Comparison of ENCODE assay signal across 8 cellular contexts in the genomic region with DNA sequence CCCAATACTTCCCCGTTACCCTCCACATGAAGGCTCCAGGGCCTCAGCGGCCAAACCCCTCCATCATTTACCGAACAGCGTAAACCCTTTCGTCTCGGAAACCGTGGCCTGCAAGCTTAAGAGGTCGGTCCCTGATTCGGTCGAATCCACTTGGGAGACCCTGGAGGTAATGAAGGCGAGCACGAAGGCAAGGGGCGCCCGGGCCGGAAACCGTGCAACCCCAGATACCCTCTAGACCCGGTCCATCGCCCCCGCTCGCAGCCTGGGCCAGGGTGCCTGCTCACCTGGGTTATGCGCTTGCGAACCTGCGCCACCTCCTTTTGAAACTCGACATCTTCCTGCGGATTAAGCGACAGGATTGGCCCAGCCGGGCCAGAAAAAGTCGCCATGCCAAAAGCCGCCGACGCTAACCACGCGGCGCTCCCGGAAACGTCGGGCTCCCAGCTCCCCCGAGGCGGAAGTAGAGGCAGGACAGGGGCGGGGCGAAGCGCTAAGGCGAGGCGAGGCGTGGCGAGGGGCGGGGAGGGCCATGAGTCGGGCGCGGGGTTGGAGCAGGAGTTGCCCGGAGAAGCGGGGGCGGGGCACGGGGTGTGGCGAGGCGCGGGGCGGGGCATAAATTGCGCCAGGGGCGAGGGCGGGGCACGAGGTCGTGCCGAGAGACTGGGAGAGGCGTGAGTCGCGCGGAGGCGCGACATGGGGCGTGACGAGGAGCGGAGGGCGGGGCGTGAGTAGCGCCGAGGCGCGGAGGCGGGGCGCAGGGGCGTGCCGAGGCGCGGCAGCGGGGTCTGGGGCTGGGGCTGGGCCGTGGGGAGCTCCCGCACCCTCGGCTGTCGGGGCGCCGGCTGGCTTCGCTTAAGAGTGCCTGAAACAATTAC. TPM values are rescaled to one million over a fixed set of nuclear protein-coding genes. Genes with fewer than 3 reads are reported as not detected.
DNase-seq lines count a peak whose midpoint lies in the region; ATAC-seq and TF ChIP-seq lines count a peak whose summit lies in the region.

TSS of gene NIFK (minus strand) at position 414 of the 875 bp plus-strand sequence. CDS start at position 389, 25 bp downstream.

- H3K4me1 ChIP-seq in OCI-LY3 (ENCODE audit: low read length) = peaks cover 13% of the 10 kb centered on the region

- H3K9ac ChIP-seq in OCI-LY3 (ENCODE audit: low read length) = peak within 1 kb of the TSS; percentile 84

- H3K4me3 ChIP-seq in OCI-LY3 (ENCODE audit: low read length) = peak within 1 kb of the TSS; percentile 85

- no peak for TF ChIP-seq CTCF in OCI-LY3 (IDR thresholded peaks at IDR 0.05; ENCODE audit: low read depth, low read length)
- TF ChIP-seq CTCF in endothelial cell (IDR thresholded peaks at IDR 0.05; ENCODE audit: unreplicated experiment) = no peak
- TF ChIP-seq CTCF in mesothelial cell of epicardium (IDR thresholded peaks at IDR 0.05; ENCODE audit: unreplicated experiment) = no peak

- H3K36me3 ChIP-seq in OCI-LY3 (replicated peaks; ENCODE audit: low read depth, low read length) = peaks cover 22% of the 10 kb centered on the region

- H2AFZ ChIP-seq in OCI-LY3 (ENCODE audit: low read depth, low read length) = peak within 1 kb of the TSS; percentile 35; the same call in 1 of the 2 replicates

- H3K4me2 ChIP-seq in OCI-LY3 (ENCODE audit: low read length) = peak within 1 kb of the TSS; percentile 83

- DNase-seq in DMS 273 (lab: John Stamatoyannopoulos, UW; ENCODE audit: unreplicated experiment) (peak; percentile 99), HuH-7.5 (ENCODE audit: low spot score) (peak; percentile 88), endothelial cell (ENCODE audit: low spot score) (peak; percentile 100), mesothelial cell of epicardium (ENCODE audit: low spot score in 2 of 2, unreplicated experiment in 2 of 2) (peak; percentile 99)
- peak; percentile 100 for DNase-seq in activated CD8-positive, alpha-beta memory T cell treated with anti-CD3 and anti-CD28 coated beads, Interleukin-2, amount 50 U/mL, for 48 hours
- peak; percentile 99 to 100 for DNase-seq in stimulated activated CD8-positive, alpha-beta memory T cell treated with anti-CD3 and anti-CD28 coated beads, Interleukin-15, amount 100 ng/mL, for 4 hours (ENCODE audit: low read depth in 2 of 2)

- H3K27me3 Mint-ChIP-seq in endothelial cell (ENCODE audit: unreplicated experiment) (peaks cover 6% of the 10 kb centered on the region), mesothelial cell of epicardium (ENCODE audit: low read depth) (peaks cover 2% of the 10 kb centered on the region)

- peaks cover 9% of the 10 kb centered on the region; the same call in 1 of the 2 replicates for H4K20me1 ChIP-seq in OCI-LY3 (ENCODE audit: insufficient read depth, low read length)

- peaks cover 25% of the 10 kb centered on the region for H3K36me3 Mint-ChIP-seq in endothelial cell (ENCODE audit: low read depth, unreplicated experiment)
- H3K36me3 Mint-ChIP-seq in mesothelial cell of epicardium = peaks cover 7% of the 10 kb centered on the region

- H3K9me3 ChIP-seq in OCI-LY3 (ENCODE audit: insufficient read depth, low read length) = no peaks in the 10 kb centered on the region

- no peaks in the 10 kb centered on the region for H3K27me3 ChIP-seq in OCI-LY3 (ENCODE audit: low read depth, low read length)

- H3K4me3 Mint-ChIP-seq in endothelial cell (ENCODE audit: unreplicated experiment) (peak within 1 kb of the TSS; percentile 98), mesothelial cell of epicardium (peak within 1 kb of the TSS; percentile 96)

- peak; percentile 92 for ATAC-seq in GM21528 (IDR thresholded peaks at IDR 0.05; ENCODE audit: low FRiP score, unreplicated experiment)

- H3K27ac Mint-ChIP-seq in endothelial cell (ENCODE audit: unreplicated experiment) (peak within 1 kb of the TSS; percentile 89), mesothelial cell of epicardium (peak within 1 kb of the TSS; percentile 90)

- H3K79me2 ChIP-seq in OCI-LY3 (ENCODE audit: low read length) = peaks cover 44% of the 10 kb centered on the region

- H3K9me3 Mint-ChIP-seq in endothelial cell (ENCODE audit: unreplicated experiment) (no peaks in the 10 kb centered on the region), mesothelial cell of epicardium (no peaks in the 10 kb centered on the region)

- H3K4me1 Mint-ChIP-seq in endothelial cell (ENCODE audit: unreplicated experiment) = peaks cover 41% of the 10 kb centered on the region
- peaks cover 12% of the 10 kb centered on the region for H3K4me1 Mint-ChIP-seq in mesothelial cell of epicardium

- peak within 1 kb of the TSS; percentile 61 for H3K27ac ChIP-seq in OCI-LY3 (ENCODE audit: low read length)

RNA-seq across cellular contexts. Expression of gene NIFK, which starts in this region (rescaled TPM):
- total RNA-seq in endothelial cell (ENCODE audit: unreplicated experiment) = 153 TPM
- total RNA-seq in mesothelial cell of epicardium = 46.6 to 54.2 TPM (median 50.7 TPM) in 3 replicates

Comparison
In these comparisons a context has a peak if more than half of its experiments do, and no peak if none do; other contexts are left out.
1. Peak in every context shown above with its lines: DNase-seq, ATAC-seq, H3K4me3 ChIP-seq and H3K27ac ChIP-seq.